13 cellular contexts compared by ENCODE assay signal in genomic region chr2:130310881-130311280, GRCh38. TPM values are rescaled to one million over a fixed set of nuclear protein-coding genes. Genes with fewer than 3 reads are reported as not detected.
DNase-seq lines count a peak whose midpoint lies in the region; ATAC-seq and TF ChIP-seq lines count a peak whose summit lies in the region.
"Had no signal": no experiment of that assay in that cellular context is flagged by ENCODE, and none has a peak within 500 bp of the region (broad histone marks: within the 10 kb centered on the region; RNA-seq: fewer than 3 reads in every experiment).

No MANE protein-coding gene starts in this region.

- H3K4me3 Mint-ChIP-seq in activated CD4-positive, alpha-beta T cell treated with anti-CD3 and anti-CD28 coated beads, Interleukin-2, amount 10 ng/mL, durations not matched to agents 24 days and 14 days = no peak overlapping the region
- no peak overlapping the region for H3K4me3 Mint-ChIP-seq in progenitor cell of endocrine pancreas (ENCODE audit: low read depth)
- H3K4me3 Mint-ChIP-seq: CD8-positive, alpha-beta memory T cell had no signal

- H3K27ac Mint-ChIP-seq in activated CD4-positive, alpha-beta T cell treated with anti-CD3 and anti-CD28 coated beads, Interleukin-2, amount 10 ng/mL, durations not matched to agents 24 days and 14 days = no peak overlapping the region
- no peak overlapping the region for H3K27ac Mint-ChIP-seq in progenitor cell of endocrine pancreas
- H3K27ac Mint-ChIP-seq: CD8-positive, alpha-beta memory T cell had no signal

- intact Hi-C loops in activated CD4-positive, alpha-beta T cell treated with anti-CD3 and anti-CD28 coated beads, Interleukin-2, amount 10 ng/mL, durations not matched to agents 24 days and 14 days (cut with micrococcal nuclease) = no loop called here

- ATAC-seq in GM19324 (IDR thresholded peaks at IDR 0.05; ENCODE audit: low FRiP score, unreplicated experiment) (peak; percentile 50), HG02759 (IDR thresholded peaks at IDR 0.05; ENCODE audit: unreplicated experiment) (peak; percentile 56), HG03520 (IDR thresholded peaks at IDR 0.05; ENCODE audit: unreplicated experiment) (peak; percentile 56), GM18870 (IDR thresholded peaks at IDR 0.05; ENCODE audit: unreplicated experiment) (no peak)

- no peaks in the 10 kb centered on the region for H3K9me3 Mint-ChIP-seq in activated CD4-positive, alpha-beta T cell treated with anti-CD3 and anti-CD28 coated beads, Interleukin-2, amount 10 ng/mL, durations not matched to agents 24 days and 14 days
- no peaks in the 10 kb centered on the region for H3K9me3 Mint-ChIP-seq in progenitor cell of endocrine pancreas (ENCODE audit: low read depth)
- H3K9me3 Mint-ChIP-seq: CD8-positive, alpha-beta memory T cell had no signal

- H3K36me3 Mint-ChIP-seq in activated CD4-positive, alpha-beta T cell treated with anti-CD3 and anti-CD28 coated beads, Interleukin-2, amount 10 ng/mL, durations not matched to agents 24 days and 14 days (ENCODE audit: low read depth) = no peaks in the 10 kb centered on the region
- no peaks in the 10 kb centered on the region for H3K36me3 Mint-ChIP-seq in progenitor cell of endocrine pancreas (ENCODE audit: insufficient read depth)
- H3K36me3 Mint-ChIP-seq: CD8-positive, alpha-beta memory T cell had no signal

- DNase-seq in activated CD4-positive, alpha-beta T cell treated with anti-CD3 and anti-CD28 coated beads, Interleukin-2, amount 10 ng/mL, durations not matched to agents 24 days and 14 days = peak; percentile 21
- DNase-seq in activated CD4-positive, alpha-beta T cell treated with anti-CD3 and anti-CD28 coated beads, Interleukin-2, amount 50 U/mL, for 1 hour = no peak
- no peak for DNase-seq in epidermal melanocyte (ENCODE audit: insufficient read length, low spot score)
- no peak for DNase-seq in progenitor cell of endocrine pancreas (ENCODE audit: low spot score, unreplicated experiment)
- DNase-seq: AML-193; Calu3; CD8-positive, alpha-beta memory T cell; DMS 273 treated with DMSO at 0.1 percent for 48 hours; GM23248 had no signal

- TF ChIP-seq CTCF in progenitor cell of endocrine pancreas (IDR thresholded peaks at IDR 0.05; ENCODE audit: unreplicated experiment) = no peak

- peaks cover 9% of the 10 kb centered on the region for H3K27me3 Mint-ChIP-seq in activated CD4-positive, alpha-beta T cell treated with anti-CD3 and anti-CD28 coated beads, Interleukin-2, amount 10 ng/mL, durations not matched to agents 24 days and 14 days
- H3K27me3 Mint-ChIP-seq in progenitor cell of endocrine pancreas = peaks cover 22% of the 10 kb centered on the region

- no peaks in the 10 kb centered on the region for H3K4me1 Mint-ChIP-seq in activated CD4-positive, alpha-beta T cell treated with anti-CD3 and anti-CD28 coated beads, Interleukin-2, amount 10 ng/mL, durations not matched to agents 24 days and 14 days
- no peaks in the 10 kb centered on the region for H3K4me1 Mint-ChIP-seq in progenitor cell of endocrine pancreas (ENCODE audit: low read depth)
- H3K4me1 Mint-ChIP-seq: CD8-positive, alpha-beta memory T cell had no signal

RNA-seq across cellular contexts. Expression of gene IMP4, which starts 31.8 kb away (rescaled TPM):
- total RNA-seq in activated CD4-positive, alpha-beta T cell treated with anti-CD3 and anti-CD28 coated beads, Interleukin-2, amount 10 ng/mL, durations not matched to agents 24 days and 14 days = 177 and 178 TPM in 2 replicates
- total RNA-seq in progenitor cell of endocrine pancreas = 43.0 and 44.8 TPM in 2 replicates

RNA-seq across cellular contexts. Expression of gene PTPN18, which starts 45.0 kb away (rescaled TPM):
- 61.7 and 61.9 TPM in 2 replicates for total RNA-seq in activated CD4-positive, alpha-beta T cell treated with anti-CD3 and anti-CD28 coated beads, Interleukin-2, amount 10 ng/mL, durations not matched to agents 24 days and 14 days
- total RNA-seq in progenitor cell of endocrine pancreas = 47.5 and 50.0 TPM in 2 replicates
